Comparison of ENCODE assay signal across 1 cellular context in the genomic region with DNA sequence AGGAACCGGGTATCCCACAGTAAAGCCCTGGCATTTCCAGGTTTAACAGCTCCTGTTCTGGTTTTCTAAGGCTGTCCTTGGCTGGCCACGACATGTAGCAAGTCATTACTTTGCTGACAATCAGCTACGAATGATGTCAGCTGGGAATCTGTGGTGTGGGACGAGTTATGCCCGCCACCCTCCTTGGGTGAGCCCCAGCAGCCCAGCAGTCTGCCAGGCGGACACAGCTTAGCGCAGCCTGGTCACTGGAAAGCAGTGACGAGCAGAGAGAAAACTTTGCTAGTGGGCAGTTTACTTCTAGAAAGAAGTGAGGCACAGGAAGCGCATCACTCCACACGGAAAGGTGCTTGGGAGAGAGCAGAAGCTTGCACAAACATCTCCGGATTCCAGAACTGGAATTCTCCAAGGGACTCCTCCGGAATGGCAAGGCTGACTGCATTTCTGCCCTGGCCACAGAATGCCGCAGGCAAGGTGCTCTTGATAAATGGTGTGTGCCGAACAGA.
TF ChIP-seq lines count a peak whose summit lies in the region.

No MANE protein-coding gene starts in this region.

TF ChIP-seq in K562, 482 proteins besides CTCF, POLR2A, EP300 and RAD21 (continued from another document):
- TF ChIP-seq, protein P1, sequence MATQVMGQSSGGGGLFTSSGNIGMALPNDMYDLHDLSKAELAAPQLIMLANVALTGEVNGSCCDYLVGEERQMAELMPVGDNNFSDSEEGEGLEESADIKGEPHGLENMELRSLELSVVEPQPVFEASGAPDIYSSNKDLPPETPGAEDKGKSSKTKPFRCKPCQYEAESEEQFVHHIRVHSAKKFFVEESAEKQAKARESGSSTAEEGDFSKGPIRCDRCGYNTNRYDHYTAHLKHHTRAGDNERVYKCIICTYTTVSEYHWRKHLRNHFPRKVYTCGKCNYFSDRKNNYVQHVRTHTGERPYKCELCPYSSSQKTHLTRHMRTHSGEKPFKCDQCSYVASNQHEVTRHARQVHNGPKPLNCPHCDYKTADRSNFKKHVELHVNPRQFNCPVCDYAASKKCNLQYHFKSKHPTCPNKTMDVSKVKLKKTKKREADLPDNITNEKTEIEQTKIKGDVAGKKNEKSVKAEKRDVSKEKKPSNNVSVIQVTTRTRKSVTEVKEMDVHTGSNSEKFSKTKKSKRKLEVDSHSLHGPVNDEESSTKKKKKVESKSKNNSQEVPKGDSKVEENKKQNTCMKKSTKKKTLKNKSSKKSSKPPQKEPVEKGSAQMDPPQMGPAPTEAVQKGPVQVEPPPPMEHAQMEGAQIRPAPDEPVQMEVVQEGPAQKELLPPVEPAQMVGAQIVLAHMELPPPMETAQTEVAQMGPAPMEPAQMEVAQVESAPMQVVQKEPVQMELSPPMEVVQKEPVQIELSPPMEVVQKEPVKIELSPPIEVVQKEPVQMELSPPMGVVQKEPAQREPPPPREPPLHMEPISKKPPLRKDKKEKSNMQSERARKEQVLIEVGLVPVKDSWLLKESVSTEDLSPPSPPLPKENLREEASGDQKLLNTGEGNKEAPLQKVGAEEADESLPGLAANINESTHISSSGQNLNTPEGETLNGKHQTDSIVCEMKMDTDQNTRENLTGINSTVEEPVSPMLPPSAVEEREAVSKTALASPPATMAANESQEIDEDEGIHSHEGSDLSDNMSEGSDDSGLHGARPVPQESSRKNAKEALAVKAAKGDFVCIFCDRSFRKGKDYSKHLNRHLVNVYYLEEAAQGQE (CRISPR knock-in tag; IDR thresholded peaks at IDR 0.05; ENCODE audit: low read depth): no peak
- TF ChIP-seq ETS2 (tag; IDR thresholded peaks at IDR 0.05; ENCODE audit: borderline replicate concordance, poor library complexity, severe bottlenecking) (no peak), ZKSCAN8 (CRISPR knock-in tag; IDR thresholded peaks at IDR 0.05) (no peak), CBFB (CRISPR knock-in tag; IDR thresholded peaks at IDR 0.05) (0 out of 2 replicates have a peak, but pooled peaks have one; percentile 36), NBN (IDR thresholded peaks at IDR 0.05; ENCODE audit: low read depth) (no peak), HDAC8 (tag; IDR thresholded peaks at IDR 0.05) (no peak), ZNF583 (CRISPR knock-in tag; IDR thresholded peaks at IDR 0.05) (no peak), PCBP2 (IDR thresholded peaks at IDR 0.05; ENCODE audit: low read depth, low read length, poor library complexity, severe bottlenecking) (no peak), STAT5A (IDR thresholded peaks at IDR 0.05; ENCODE audit: borderline replicate concordance, low read length) (no peak), COPS2 (conservative IDR thresholded peaks at IDR 0.05) (no peak), ZNF124 (CRISPR knock-in tag; IDR thresholded peaks at IDR 0.05) (no peak), ETV5 (CRISPR knock-in tag; IDR thresholded peaks at IDR 0.05; ENCODE audit: low read depth) (no peak), BRD9 (IDR thresholded peaks at IDR 0.05; ENCODE audit: low read depth, partially characterized antibody) (no peak), MCM5 (IDR thresholded peaks at IDR 0.05; ENCODE audit: low read depth) (no peak), TEAD4 (IDR thresholded peaks at IDR 0.05; ENCODE audit: low read length) (0 out of 2 replicates have a peak, but pooled peaks have one; percentile 0), TEAD4 (CRISPR knock-in tag; IDR thresholded peaks at IDR 0.05; ENCODE audit: borderline replicate concordance) (no peak), DMBX1 (CRISPR knock-in tag; IDR thresholded peaks at IDR 0.05; ENCODE audit: borderline replicate concordance) (no peak), CC2D1A (IDR thresholded peaks at IDR 0.05) (no peak), SIN3B (IDR thresholded peaks at IDR 0.05; ENCODE audit: low read depth) (no peak), TCF7 (IDR thresholded peaks at IDR 0.05; ENCODE audit: borderline replicate concordance) (no peak), ZNF165 (CRISPR knock-in tag; IDR thresholded peaks at IDR 0.05; ENCODE audit: borderline replicate concordance) (no peak), NR1H2 (CRISPR knock-in tag; IDR thresholded peaks at IDR 0.05) (0 out of 2 replicates have a peak, but pooled peaks have one; percentile 64), GTF2F1 (IDR thresholded peaks at IDR 0.05; ENCODE audit: low read depth, low read length) (no peak), SUPT5H (IDR thresholded peaks at IDR 0.05) (no peak)
- TF ChIP-seq, protein P2, sequence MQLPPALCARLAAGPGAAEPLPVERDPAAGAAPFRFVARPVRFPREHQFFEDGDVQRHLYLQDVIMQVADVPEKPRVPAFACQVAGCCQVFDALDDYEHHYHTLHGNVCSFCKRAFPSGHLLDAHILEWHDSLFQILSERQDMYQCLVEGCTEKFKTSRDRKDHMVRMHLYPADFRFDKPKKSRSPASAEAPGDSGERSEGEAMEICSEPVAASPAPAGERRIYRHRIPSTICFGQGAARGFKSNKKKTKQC (CRISPR knock-in tag; IDR thresholded peaks at IDR 0.05): 0 out of 2 replicates have a peak, but pooled peaks have one; percentile 29
- TF ChIP-seq, protein P3, sequence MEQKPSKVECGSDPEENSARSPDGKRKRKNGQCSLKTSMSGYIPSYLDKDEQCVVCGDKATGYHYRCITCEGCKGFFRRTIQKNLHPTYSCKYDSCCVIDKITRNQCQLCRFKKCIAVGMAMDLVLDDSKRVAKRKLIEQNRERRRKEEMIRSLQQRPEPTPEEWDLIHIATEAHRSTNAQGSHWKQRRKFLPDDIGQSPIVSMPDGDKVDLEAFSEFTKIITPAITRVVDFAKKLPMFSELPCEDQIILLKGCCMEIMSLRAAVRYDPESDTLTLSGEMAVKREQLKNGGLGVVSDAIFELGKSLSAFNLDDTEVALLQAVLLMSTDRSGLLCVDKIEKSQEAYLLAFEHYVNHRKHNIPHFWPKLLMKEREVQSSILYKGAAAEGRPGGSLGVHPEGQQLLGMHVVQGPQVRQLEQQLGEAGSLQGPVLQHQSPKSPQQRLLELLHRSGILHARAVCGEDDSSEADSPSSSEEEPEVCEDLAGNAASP (IDR thresholded peaks at IDR 0.05): no peak
- TF ChIP-seq, protein P4, sequence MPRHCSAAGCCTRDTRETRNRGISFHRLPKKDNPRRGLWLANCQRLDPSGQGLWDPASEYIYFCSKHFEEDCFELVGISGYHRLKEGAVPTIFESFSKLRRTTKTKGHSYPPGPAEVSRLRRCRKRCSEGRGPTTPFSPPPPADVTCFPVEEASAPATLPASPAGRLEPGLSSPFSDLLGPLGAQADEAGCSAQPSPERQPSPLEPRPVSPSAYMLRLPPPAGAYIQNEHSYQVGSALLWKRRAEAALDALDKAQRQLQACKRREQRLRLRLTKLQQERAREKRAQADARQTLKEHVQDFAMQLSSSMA (CRISPR knock-in tag; IDR thresholded peaks at IDR 0.05): no peak
- TF ChIP-seq, protein P5, sequence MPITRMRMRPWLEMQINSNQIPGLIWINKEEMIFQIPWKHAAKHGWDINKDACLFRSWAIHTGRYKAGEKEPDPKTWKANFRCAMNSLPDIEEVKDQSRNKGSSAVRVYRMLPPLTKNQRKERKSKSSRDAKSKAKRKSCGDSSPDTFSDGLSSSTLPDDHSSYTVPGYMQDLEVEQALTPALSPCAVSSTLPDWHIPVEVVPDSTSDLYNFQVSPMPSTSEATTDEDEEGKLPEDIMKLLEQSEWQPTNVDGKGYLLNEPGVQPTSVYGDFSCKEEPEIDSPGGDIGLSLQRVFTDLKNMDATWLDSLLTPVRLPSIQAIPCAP (CRISPR knock-in tag; IDR thresholded peaks at IDR 0.05; ENCODE audit: borderline replicate concordance): no peak
- TF ChIP-seq, protein P6, sequence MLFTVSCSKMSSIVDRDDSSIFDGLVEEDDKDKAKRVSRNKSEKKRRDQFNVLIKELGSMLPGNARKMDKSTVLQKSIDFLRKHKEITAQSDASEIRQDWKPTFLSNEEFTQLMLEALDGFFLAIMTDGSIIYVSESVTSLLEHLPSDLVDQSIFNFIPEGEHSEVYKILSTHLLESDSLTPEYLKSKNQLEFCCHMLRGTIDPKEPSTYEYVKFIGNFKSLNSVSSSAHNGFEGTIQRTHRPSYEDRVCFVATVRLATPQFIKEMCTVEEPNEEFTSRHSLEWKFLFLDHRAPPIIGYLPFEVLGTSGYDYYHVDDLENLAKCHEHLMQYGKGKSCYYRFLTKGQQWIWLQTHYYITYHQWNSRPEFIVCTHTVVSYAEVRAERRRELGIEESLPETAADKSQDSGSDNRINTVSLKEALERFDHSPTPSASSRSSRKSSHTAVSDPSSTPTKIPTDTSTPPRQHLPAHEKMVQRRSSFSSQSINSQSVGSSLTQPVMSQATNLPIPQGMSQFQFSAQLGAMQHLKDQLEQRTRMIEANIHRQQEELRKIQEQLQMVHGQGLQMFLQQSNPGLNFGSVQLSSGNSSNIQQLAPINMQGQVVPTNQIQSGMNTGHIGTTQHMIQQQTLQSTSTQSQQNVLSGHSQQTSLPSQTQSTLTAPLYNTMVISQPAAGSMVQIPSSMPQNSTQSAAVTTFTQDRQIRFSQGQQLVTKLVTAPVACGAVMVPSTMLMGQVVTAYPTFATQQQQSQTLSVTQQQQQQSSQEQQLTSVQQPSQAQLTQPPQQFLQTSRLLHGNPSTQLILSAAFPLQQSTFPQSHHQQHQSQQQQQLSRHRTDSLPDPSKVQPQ (CRISPR knock-in tag; IDR thresholded peaks at IDR 0.05; ENCODE audit: borderline replicate concordance): no peak
- TF ChIP-seq, protein P7, sequence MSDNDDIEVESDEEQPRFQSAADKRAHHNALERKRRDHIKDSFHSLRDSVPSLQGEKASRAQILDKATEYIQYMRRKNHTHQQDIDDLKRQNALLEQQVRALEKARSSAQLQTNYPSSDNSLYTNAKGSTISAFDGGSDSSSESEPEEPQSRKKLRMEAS (CRISPR knock-in tag; IDR thresholded peaks at IDR 0.05): 0 out of 2 replicates have a peak, but pooled peaks have one; percentile 23
- TF ChIP-seq, protein P8, sequence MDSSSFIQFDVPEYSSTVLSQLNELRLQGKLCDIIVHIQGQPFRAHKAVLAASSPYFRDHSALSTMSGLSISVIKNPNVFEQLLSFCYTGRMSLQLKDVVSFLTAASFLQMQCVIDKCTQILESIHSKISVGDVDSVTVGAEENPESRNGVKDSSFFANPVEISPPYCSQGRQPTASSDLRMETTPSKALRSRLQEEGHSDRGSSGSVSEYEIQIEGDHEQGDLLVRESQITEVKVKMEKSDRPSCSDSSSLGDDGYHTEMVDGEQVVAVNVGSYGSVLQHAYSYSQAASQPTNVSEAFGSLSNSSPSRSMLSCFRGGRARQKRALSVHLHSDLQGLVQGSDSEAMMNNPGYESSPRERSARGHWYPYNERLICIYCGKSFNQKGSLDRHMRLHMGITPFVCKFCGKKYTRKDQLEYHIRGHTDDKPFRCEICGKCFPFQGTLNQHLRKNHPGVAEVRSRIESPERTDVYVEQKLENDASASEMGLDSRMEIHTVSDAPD (CRISPR knock-in tag; IDR thresholded peaks at IDR 0.05): no peak
- TF ChIP-seq, protein P9, sequence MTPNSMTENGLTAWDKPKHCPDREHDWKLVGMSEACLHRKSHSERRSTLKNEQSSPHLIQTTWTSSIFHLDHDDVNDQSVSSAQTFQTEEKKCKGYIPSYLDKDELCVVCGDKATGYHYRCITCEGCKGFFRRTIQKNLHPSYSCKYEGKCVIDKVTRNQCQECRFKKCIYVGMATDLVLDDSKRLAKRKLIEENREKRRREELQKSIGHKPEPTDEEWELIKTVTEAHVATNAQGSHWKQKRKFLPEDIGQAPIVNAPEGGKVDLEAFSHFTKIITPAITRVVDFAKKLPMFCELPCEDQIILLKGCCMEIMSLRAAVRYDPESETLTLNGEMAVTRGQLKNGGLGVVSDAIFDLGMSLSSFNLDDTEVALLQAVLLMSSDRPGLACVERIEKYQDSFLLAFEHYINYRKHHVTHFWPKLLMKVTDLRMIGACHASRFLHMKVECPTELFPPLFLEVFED (CRISPR knock-in tag; conservative IDR thresholded peaks at IDR 0.05): no peak
- TF ChIP-seq, protein P10, sequence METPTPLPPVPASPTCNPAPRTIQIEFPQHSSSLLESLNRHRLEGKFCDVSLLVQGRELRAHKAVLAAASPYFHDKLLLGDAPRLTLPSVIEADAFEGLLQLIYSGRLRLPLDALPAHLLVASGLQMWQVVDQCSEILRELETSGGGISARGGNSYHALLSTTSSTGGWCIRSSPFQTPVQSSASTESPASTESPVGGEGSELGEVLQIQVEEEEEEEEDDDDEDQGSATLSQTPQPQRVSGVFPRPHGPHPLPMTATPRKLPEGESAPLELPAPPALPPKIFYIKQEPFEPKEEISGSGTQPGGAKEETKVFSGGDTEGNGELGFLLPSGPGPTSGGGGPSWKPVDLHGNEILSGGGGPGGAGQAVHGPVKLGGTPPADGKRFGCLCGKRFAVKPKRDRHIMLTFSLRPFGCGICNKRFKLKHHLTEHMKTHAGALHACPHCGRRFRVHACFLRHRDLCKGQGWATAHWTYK (CRISPR knock-in tag; IDR thresholded peaks at IDR 0.05): no peak
